In the genomic region with DNA sequence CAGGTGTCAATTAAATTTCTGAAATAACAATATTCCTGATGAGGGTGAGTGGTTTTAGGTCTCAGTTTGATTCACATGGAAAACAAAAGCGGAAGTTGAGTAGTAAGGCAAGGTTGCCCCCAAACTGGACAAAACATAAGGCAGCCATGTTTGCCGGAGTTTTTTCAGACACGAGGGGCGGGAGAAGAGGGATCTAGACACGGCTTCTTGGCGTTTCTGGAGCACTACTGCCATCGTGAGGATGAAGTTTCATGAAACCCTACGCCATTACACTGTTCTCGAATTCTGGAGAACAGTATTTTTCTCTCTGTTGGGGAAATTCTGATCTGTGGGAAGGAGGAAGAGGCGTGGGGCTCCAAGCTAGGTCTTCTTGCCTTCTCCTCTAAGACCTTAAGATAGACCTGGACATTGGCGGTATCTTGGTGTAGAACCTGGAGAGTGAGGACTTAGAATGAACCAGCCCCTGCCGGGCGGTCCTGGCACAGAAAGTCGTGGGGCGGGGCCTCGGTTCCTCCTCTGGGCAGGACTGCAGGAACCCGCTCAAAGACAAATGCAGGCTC, we compare ENCODE assay signal across 8 cellular contexts.
DNase-seq lines count a peak whose midpoint lies in the region; ATAC-seq and TF ChIP-seq lines count a peak whose summit lies in the region.

No MANE protein-coding gene starts in this region.

- TF ChIP-seq POLR2A in breast epithelium (IDR thresholded peaks at IDR 0.05), result no peak

- peak overlapping the region; percentile 37 for H3K4me3 ChIP-seq in CD4-positive, CD25-positive, alpha-beta regulatory T cell (ENCODE audit: low read depth, low read length)
- peak overlapping the region in 2 of 3 donors; percentile 49 to 64 for H3K4me3 ChIP-seq in breast epithelium

- peak overlapping the region; percentile 41 for H3K27ac ChIP-seq in CD4-positive, CD25-positive, alpha-beta regulatory T cell (ENCODE audit: insufficient read depth, low read length, poor library complexity, severe bottlenecking)
- peak overlapping the region; percentile 49 to 70 for H3K27ac ChIP-seq in breast epithelium

- intact Hi-C loops in breast epithelium (cut with DNase I; ENCODE audit: low total_unique reads), result no loop called here
- intact Hi-C loops in posterior vena cava (cut with DNase I), result no loop called here

- peak overlapping the region in 2 of 3 donors; percentile 86 to 90 for H3K27ac Mint-ChIP-seq in CD4-positive, CD25-positive, alpha-beta regulatory T cell

- H3K36me3 Mint-ChIP-seq in CD4-positive, CD25-positive, alpha-beta regulatory T cell, result no peaks in the 10 kb centered on the region

- no peaks in the 10 kb centered on the region for H3K27me3 Mint-ChIP-seq in CD4-positive, CD25-positive, alpha-beta regulatory T cell

- peak overlapping the region in 3 of 4 donors; percentile 83 to 96 (median 93) for H3K4me3 Mint-ChIP-seq in CD4-positive, CD25-positive, alpha-beta regulatory T cell

- peak in 2 of 3 donors; percentile 89 to 90 for DNase-seq in CD4-positive, CD25-positive, alpha-beta regulatory T cell
- DNase-seq in GM19240 (ENCODE audit: insufficient read length, low spot score) (peak; percentile 2), NCI-H187 (lab: John Stamatoyannopoulos, UW) (peak; percentile 93 to 98), breast epithelium (ENCODE audit: low spot score in 2 of 2) (peak in 1 of 2 donors; percentile 87), posterior vena cava (ENCODE audit: low spot score) (peak; percentile 95), SKM-1 treated with dmso at 0.1 percent for 144 hours (lab: John Stamatoyannopoulos, UW; ENCODE audit: unreplicated experiment) (no peak), HPDE6-E6E7 (ENCODE audit: extremely low spot score) (no peak)

- H3K9me3 ChIP-seq in CD4-positive, CD25-positive, alpha-beta regulatory T cell (ENCODE audit: control insufficient read depth in 2 of 2, low read length in 2 of 2), result no peaks in the 10 kb centered on the region
- H3K9me3 ChIP-seq in breast epithelium, result no peaks in the 10 kb centered on the region

- no peak for ATAC-seq in CD4-positive, CD25-positive, alpha-beta regulatory T cell (ENCODE audit: low read depth in 2 of 2)
- ATAC-seq in HG03045 (IDR thresholded peaks at IDR 0.05; ENCODE audit: unreplicated experiment), result no peak

- H3K4me1 Mint-ChIP-seq in CD4-positive, CD25-positive, alpha-beta regulatory T cell, result peaks cover 0 to 8% (median 0%) of the 10 kb centered on the region in 4 donors

- H3K9me3 Mint-ChIP-seq in CD4-positive, CD25-positive, alpha-beta regulatory T cell, result no peaks in the 10 kb centered on the region

- H3K4me1 ChIP-seq in CD4-positive, CD25-positive, alpha-beta regulatory T cell (ENCODE audit: control insufficient read depth, insufficient read depth, low read length, poor library complexity, severe bottlenecking), result no peaks in the 10 kb centered on the region
- H3K4me1 ChIP-seq in breast epithelium, result no peaks in the 10 kb centered on the region

- H3K27me3 ChIP-seq in CD4-positive, CD25-positive, alpha-beta regulatory T cell (ENCODE audit: control insufficient read depth, insufficient read depth, low read length), result no peaks in the 10 kb centered on the region
- no peaks in the 10 kb centered on the region for H3K27me3 ChIP-seq in breast epithelium

- TF ChIP-seq CTCF in breast epithelium (IDR thresholded peaks at IDR 0.05), result peak in 1 of 3 donors; percentile 79

- no peaks in the 10 kb centered on the region for H3K36me3 ChIP-seq in CD4-positive, CD25-positive, alpha-beta regulatory T cell (ENCODE audit: control insufficient read depth, insufficient read depth, low read length)
- no peaks in the 10 kb centered on the region for H3K36me3 ChIP-seq in breast epithelium

Comparison
In these comparisons a context has a peak if more than half of its experiments do, and no peak if none do; other contexts are left out.
1. DNase-seq: peak in CD4-positive, CD25-positive, alpha-beta regulatory T cell (2 of 3), GM19240 (single experiment), NCI-H187 (2 of 2) and posterior vena cava (single experiment); none in SKM-1 treated with dmso at 0.1 percent for 144 hours (single experiment) and HPDE6-E6E7 (single experiment).